In genomic region chr4:1374706-1375045, GRCh38 we compare ENCODE assay signal across 1 cellular context.
TF ChIP-seq lines count a peak whose summit lies in the region.

No MANE protein-coding gene starts in this region.

TF ChIP-seq in H1, 55 proteins besides CTCF, POLR2A, EP300 and RAD21:
- TF ChIP-seq BCL11A (IDR thresholded peaks at IDR 0.05; ENCODE audit: low read depth in 2 of 2, low read length in 2 of 2) (no peak), PHF8 (conservative IDR thresholded peaks at IDR 0.05; ENCODE audit: low read depth, low read length) (no peak), POU5F1 (IDR thresholded peaks at IDR 0.05; ENCODE audit: low read depth, low read length) (no peak), KDM4A (IDR thresholded peaks at IDR 0.05; ENCODE audit: low read depth, low read length, severe bottlenecking) (no peak)
